In genomic region chr1:24216254-24216653, GRCh38 we compare ENCODE assay signal across 11 cellular contexts. TPM values are rescaled to one million over a fixed set of nuclear protein-coding genes. Genes with fewer than 3 reads are reported as not detected.
DNase-seq lines count a peak whose midpoint lies in the region; FAIRE-seq and TF ChIP-seq lines count a peak whose summit lies in the region.
"Had no signal": no experiment of that assay in that cellular context is flagged by ENCODE, and none has a peak within 500 bp of the region (broad histone marks: within the 10 kb centered on the region; RNA-seq: fewer than 3 reads in every experiment).

No MANE protein-coding gene starts in this region.

- no peaks in the 10 kb centered on the region for H3K4me1 ChIP-seq in prostate gland (replicated peaks)

- intact Hi-C loops in prostate gland (cut with DNase I) = no loop called here

- TF ChIP-seq POLR2A in prostate gland (IDR thresholded peaks at IDR 0.05) = no peak
- no peak for TF ChIP-seq POLR2A in H54 (IDR thresholded peaks at IDR 0.05; ENCODE audit: low read depth, low read length)

- H3K9me3 ChIP-seq in prostate gland = no peaks in the 10 kb centered on the region

- peaks cover 20% of the 10 kb centered on the region for H3K4me1 Mint-ChIP-seq in brain
- H3K4me1 Mint-ChIP-seq in activated T-cell treated with anti-CD3 and anti-CD28 coated beads, Interleukin-2, amount 50 U/mL, for 24 hours (ENCODE audit: low read depth) = no peaks in the 10 kb centered on the region
- H3K4me1 Mint-ChIP-seq: CD8-positive, alpha-beta memory T cell had no signal

- no peak overlapping the region for H3K27ac ChIP-seq in prostate gland

- peak; percentile 91 for DNase-seq in G401 (ENCODE audit: low spot score)
- DNase-seq in NCI-H2196 treated with DMSO at 0.1 percent for 48 hours (lab: John Stamatoyannopoulos, UW; ENCODE audit: unreplicated experiment) = peak; percentile 53
- peak; percentile 62 for DNase-seq in prostate gland (ENCODE audit: low spot score)
- no peak for DNase-seq in H54 (ENCODE audit: insufficient read length, low spot score)
- no peak for DNase-seq in activated T-cell treated with anti-CD3 and anti-CD28 coated beads, Interleukin-2, amount 50 U/mL, for 24 hours
- no peak for DNase-seq in H4 (ENCODE audit: low spot score)
- DNase-seq in amygdala (lab: John Stamatoyannopoulos, UW) = no peak
- DNase-seq: CD8-positive, alpha-beta memory T cell; naive thymus-derived CD4-positive, alpha-beta T cell had no signal

- H3K4me3 ChIP-seq in prostate gland = no peak overlapping the region

- H3K36me3 Mint-ChIP-seq in brain = no peaks in the 10 kb centered on the region
- no peaks in the 10 kb centered on the region for H3K36me3 Mint-ChIP-seq in activated T-cell treated with anti-CD3 and anti-CD28 coated beads, Interleukin-2, amount 50 U/mL, for 24 hours (ENCODE audit: low read depth)

- H3K9me3 Mint-ChIP-seq in brain = peaks cover 0 to 8% (median 4%) of the 10 kb centered on the region in 5 experiments
- peaks cover 2% of the 10 kb centered on the region for H3K9me3 Mint-ChIP-seq in activated T-cell treated with anti-CD3 and anti-CD28 coated beads, Interleukin-2, amount 50 U/mL, for 24 hours

- no peak for FAIRE-seq in H54 (lab: Jason Lieb, UNC)
- FAIRE-seq: RCC 7860 had no signal

- 8% methylated on average over 10 of the region's 10 CpGs for WGBS in prostate gland

- H3K36me3 ChIP-seq in prostate gland = no peaks in the 10 kb centered on the region

- peaks cover 34% of the 10 kb centered on the region for H3K27me3 Mint-ChIP-seq in brain
- H3K27me3 Mint-ChIP-seq in activated T-cell treated with anti-CD3 and anti-CD28 coated beads, Interleukin-2, amount 50 U/mL, for 24 hours = peaks cover 47% of the 10 kb centered on the region

- H3K27me3 ChIP-seq in prostate gland (replicated peaks; ENCODE audit: insufficient read depth) = no peaks in the 10 kb centered on the region

- in situ Hi-C loops in G401 (cut with HindIII; ENCODE audit: low sequenced_read_pairs) = no loop called here

- H3K27ac Mint-ChIP-seq in brain = peak overlapping the region in 3 of 5 experiments; percentile 2 to 60 (median 41)
- H3K27ac Mint-ChIP-seq in activated T-cell treated with anti-CD3 and anti-CD28 coated beads, Interleukin-2, amount 50 U/mL, for 24 hours = no peak overlapping the region
- H3K27ac Mint-ChIP-seq: naive thymus-derived CD4-positive, alpha-beta T cell had no signal

- TF ChIP-seq CTCF in brain (conservative IDR thresholded peaks at IDR 0.05) (no peak), prostate gland (IDR thresholded peaks at IDR 0.05) (no peak)

- H3K4me3 Mint-ChIP-seq in brain = no peak overlapping the region
- H3K4me3 Mint-ChIP-seq in activated T-cell treated with anti-CD3 and anti-CD28 coated beads, Interleukin-2, amount 50 U/mL, for 24 hours = no peak overlapping the region
- H3K4me3 Mint-ChIP-seq: CD8-positive, alpha-beta memory T cell; naive thymus-derived CD4-positive, alpha-beta T cell had no signal

RNA-seq across cellular contexts. Expression of gene IFNLR1, which starts 29.2 kb away (rescaled TPM):
- 0.62 and 1.5 TPM in 2 replicates for total RNA-seq in G401 (2014; rRNA removed; shearing (Covaris generic))
- 0.41 TPM for polyA plus RNA-seq in brain (ENCODE audit: insufficient read depth, low read depth, low replicate concordance)
- total RNA-seq in prostate gland = 1 to 10 TPM; 6.6 to 9.2 TPM
- total RNA-seq in H4 (2014; rRNA removed; shearing (Covaris generic)) = 0.21 and 0.90 TPM in 2 replicates

Comparison
In these comparisons a context has a peak if more than half of its experiments do, and no peak if none do; other contexts are left out.
1. DNase-seq: peak in G401 (single experiment), NCI-H2196 treated with DMSO at 0.1 percent for 48 hours (single experiment) and prostate gland (single experiment); none in H54 (single experiment), activated T-cell treated with anti-CD3 and anti-CD28 coated beads, Interleukin-2, amount 50 U/mL, for 24 hours (single experiment), H4 (single experiment) and amygdala (0 of 56).